In the genomic region with DNA sequence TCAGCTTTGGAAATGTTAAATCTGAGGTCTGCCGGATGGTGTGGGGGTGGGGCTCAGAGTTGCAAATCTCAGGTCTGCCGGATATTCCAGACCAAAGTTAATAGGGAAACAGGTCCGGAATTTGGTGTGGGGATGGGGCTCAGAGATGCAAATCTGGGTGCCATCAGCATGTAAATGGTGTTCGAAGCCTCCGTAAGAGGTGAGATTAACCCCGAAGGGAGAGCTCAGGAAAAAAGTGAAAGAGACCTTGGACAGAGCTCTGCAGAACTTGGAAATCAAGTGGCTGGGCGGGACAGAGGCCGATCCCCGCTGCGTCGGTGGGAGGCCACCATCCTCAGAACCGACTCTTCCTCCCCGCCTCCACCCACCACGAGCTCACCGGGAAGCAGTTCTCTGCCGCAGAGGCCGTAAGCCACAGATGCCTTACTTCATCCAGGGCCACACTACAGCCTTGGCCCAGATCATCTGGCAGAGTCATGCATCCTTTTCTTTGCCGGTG, we compare ENCODE assay signal across 8 cellular contexts. TPM values are rescaled to one million over a fixed set of nuclear protein-coding genes. Genes with fewer than 3 reads are reported as not detected.
DNase-seq lines count a peak whose midpoint lies in the region; ATAC-seq and TF ChIP-seq lines count a peak whose summit lies in the region.

No MANE protein-coding gene starts in this region.

- no peak for TF ChIP-seq CTCF in fibroblast of the aortic adventitia (IDR thresholded peaks at IDR 0.05; ENCODE audit: insufficient read depth, low read length)

- peaks cover 46% of the 10 kb centered on the region for H3K4me1 ChIP-seq in BLaER1

- H3K9ac ChIP-seq in BLaER1, result peak overlapping the region; percentile 97

- H3K4me1 Mint-ChIP-seq in natural killer cell treated with Interleukin-12 subunit alpha and Interleukin-12 subunit beta and Interleukin-15 and Interleukin-18, amount 100 ng/mL, for 72 hours (ENCODE audit: low read depth in 2 of 2), result peaks cover 23 to 36% of the 10 kb centered on the region in 2 donors

- H3K27me3 ChIP-seq in BLaER1, result no peaks in the 10 kb centered on the region

- peak overlapping the region; percentile 95 for H3K4me2 ChIP-seq in BLaER1

- peaks cover 14% of the 10 kb centered on the region; the same call in 1 of the 2 replicates for H4K20me1 ChIP-seq in BLaER1

- no peaks in the 10 kb centered on the region for H3K36me3 Mint-ChIP-seq in natural killer cell treated with Interleukin-12 subunit alpha and Interleukin-12 subunit beta and Interleukin-15 and Interleukin-18, amount 100 ng/mL, for 72 hours

- peak overlapping the region; percentile 98 for H3K27ac ChIP-seq in BLaER1

- peaks cover 25 to 26% of the 10 kb centered on the region in 2 donors for H3K27me3 Mint-ChIP-seq in natural killer cell treated with Interleukin-12 subunit alpha and Interleukin-12 subunit beta and Interleukin-15 and Interleukin-18, amount 100 ng/mL, for 72 hours

- H3K4me3 ChIP-seq in BLaER1 (peak overlapping the region; percentile 94), fibroblast of the aortic adventitia (ENCODE audit: low read depth, low read length) (peak overlapping the region; percentile 78)

- H3K27ac Mint-ChIP-seq in natural killer cell treated with Interleukin-12 subunit alpha and Interleukin-12 subunit beta and Interleukin-15 and Interleukin-18, amount 100 ng/mL, for 72 hours, result peak overlapping the region; percentile 78 to 89

- no peaks in the 10 kb centered on the region for H3K9me3 ChIP-seq in BLaER1

- peak; percentile 52 for DNase-seq in LHCN-M2 (ENCODE audit: low read depth)
- peak; percentile 68 for DNase-seq in activated CD8-positive, alpha-beta memory T cell treated with anti-CD3 and anti-CD28 coated beads, Interleukin-2, amount 50 U/mL, for 48 hours
- peak; percentile 42 for DNase-seq in fibroblast of the aortic adventitia (ENCODE audit: low read depth)
- no peak for DNase-seq in natural killer cell treated with Interleukin-12 subunit alpha and Interleukin-12 subunit beta and Interleukin-15 and Interleukin-18, amount 100 ng/mL, for 72 hours (ENCODE audit: low spot score)
- DNase-seq in COLO829 (ENCODE audit: low spot score), result no peak
- no peak for DNase-seq in DMS114 treated with DMSO at 0.1 percent for 48 hours (lab: John Stamatoyannopoulos, UW; ENCODE audit: unreplicated experiment)

- H3K4me3 Mint-ChIP-seq in natural killer cell treated with Interleukin-12 subunit alpha and Interleukin-12 subunit beta and Interleukin-15 and Interleukin-18, amount 100 ng/mL, for 72 hours, result peak overlapping the region; percentile 86

- H3K36me3 ChIP-seq in BLaER1, result no peaks in the 10 kb centered on the region; the same call in 1 of the 2 replicates

- H3K9me3 Mint-ChIP-seq in natural killer cell treated with Interleukin-12 subunit alpha and Interleukin-12 subunit beta and Interleukin-15 and Interleukin-18, amount 100 ng/mL, for 72 hours, result no peaks in the 10 kb centered on the region

- ATAC-seq in natural killer cell treated with Interleukin-12 subunit alpha and Interleukin-12 subunit beta and Interleukin-15 and Interleukin-18, amount 100 ng/mL, for 72 hours, result no peak
- no peak for ATAC-seq in HG03442 (IDR thresholded peaks at IDR 0.05; ENCODE audit: unreplicated experiment)

RNA-seq across cellular contexts. Expression of a gene that starts 1.7 kb away (rescaled TPM):
- total RNA-seq in LHCN-M2 (2014; rRNA removed), result 53.5 and 60.7 TPM in 2 replicates
- 50.1 TPM for polyA plus RNA-seq in LHCN-M2 (2012)
- total RNA-seq in fibroblast of the aortic adventitia (ENCODE audit: low replicate concordance), result 9.8 and 35.2 TPM in 2 replicates
- total RNA-seq in natural killer cell treated with Interleukin-12 subunit alpha and Interleukin-12 subunit beta and Interleukin-15 and Interleukin-18, amount 100 ng/mL, for 72 hours, result 10 to 100 TPM; 37.8 to 62.4 TPM

RNA-seq across cellular contexts. Expression of a gene that starts 50.0 kb away (rescaled TPM):
- total RNA-seq in LHCN-M2 (2014; rRNA removed) (37.0 and 48.4 TPM in 2 replicates), fibroblast of the aortic adventitia (ENCODE audit: low replicate concordance) (25.3 and 26.0 TPM in 2 replicates)
- 29.6 TPM for polyA plus RNA-seq in LHCN-M2 (2012)
- total RNA-seq in natural killer cell treated with Interleukin-12 subunit alpha and Interleukin-12 subunit beta and Interleukin-15 and Interleukin-18, amount 100 ng/mL, for 72 hours, result 1 to 10 TPM; 4.4 to 7.0 TPM

Comparison
In these comparisons a context has a peak if more than half of its experiments do, and no peak if none do; other contexts are left out.
1. DNase-seq: peak in LHCN-M2 (single experiment), activated CD8-positive, alpha-beta memory T cell treated with anti-CD3 and anti-CD28 coated beads, Interleukin-2, amount 50 U/mL, for 48 hours (single experiment) and fibroblast of the aortic adventitia (single experiment); none in natural killer cell treated with Interleukin-12 subunit alpha and Interleukin-12 subunit beta and Interleukin-15 and Interleukin-18, amount 100 ng/mL, for 72 hours (single experiment), COLO829 (single experiment) and DMS114 treated with DMSO at 0.1 percent for 48 hours (single experiment).